In the genomic region with DNA sequence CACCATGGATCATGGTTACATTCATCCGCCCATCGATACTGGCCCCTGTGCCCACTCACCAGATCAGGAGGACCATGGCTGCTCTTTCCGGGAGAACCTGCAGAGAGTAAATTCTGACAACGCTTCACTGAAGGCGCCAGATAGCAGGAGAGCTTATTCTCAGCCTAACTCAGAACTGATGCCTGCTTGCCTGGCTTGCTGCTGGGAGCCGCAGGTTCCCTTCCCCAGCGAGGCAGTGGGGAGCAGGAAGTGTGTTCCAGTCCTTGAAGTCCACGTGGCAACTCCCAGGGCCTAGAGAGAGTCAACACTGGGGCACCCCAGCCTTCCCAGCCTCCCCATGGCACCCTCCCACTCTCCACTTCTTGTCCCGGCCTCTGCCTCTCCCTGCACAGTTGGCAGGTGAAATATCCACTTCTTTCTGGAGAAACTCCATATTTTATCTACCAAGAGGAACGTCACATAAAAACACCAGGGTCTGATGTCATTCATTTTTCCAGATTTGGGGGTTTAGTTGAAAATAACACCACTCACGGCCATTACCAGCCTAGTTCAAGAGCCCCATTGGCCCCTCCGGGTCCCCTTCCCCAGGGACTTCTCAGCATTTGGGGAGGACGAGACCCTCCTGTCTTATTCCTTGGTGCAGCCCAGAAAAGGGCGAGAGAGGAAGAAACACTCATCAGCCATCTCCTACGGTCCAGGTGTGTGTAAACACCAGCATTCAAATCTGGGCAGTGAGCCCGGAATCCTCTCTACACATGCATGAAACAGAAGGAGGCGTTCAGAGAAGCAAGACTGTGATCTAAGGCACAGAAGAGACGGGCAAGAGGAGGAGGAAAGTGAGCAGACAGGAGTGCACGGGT, we compare ENCODE assay signal across 14 cellular contexts. TPM values are rescaled to one million over a fixed set of nuclear protein-coding genes. Genes with fewer than 3 reads are reported as not detected.
A peak's percentile ranks its signal among the peaks of the same experiment; 100 is the strongest.
DNase-seq lines count a peak whose midpoint lies in the region; ATAC-seq and TF ChIP-seq lines count a peak whose summit lies in the region.
"Had no signal": no experiment of that assay in that cellular context is flagged by ENCODE, and none has a peak within 500 bp of the region (broad histone marks: within the 10 kb centered on the region; RNA-seq: fewer than 3 reads in every experiment).

No MANE protein-coding gene starts in this region.

- H3K36me3 ChIP-seq in lung (ENCODE audit: control insufficient read depth in 2 of 2, insufficient read depth in 2 of 2, low read length in 2 of 2), result no peaks in the 10 kb centered on the region

- no peak for ATAC-seq in lung (ENCODE audit: insufficient read depth, low FRiP score)
- ATAC-seq in HG03439 (IDR thresholded peaks at IDR 0.05; ENCODE audit: unreplicated experiment), result no peak
- ATAC-seq in GM19351 (IDR thresholded peaks at IDR 0.05; ENCODE audit: unreplicated experiment), result no peak
- ATAC-seq: activated naive CD4-positive, alpha-beta T cell treated with anti-CD3 and anti-CD28 coated beads, Interleukin-2, amount 50 U/mL, for 72 hours had no signal

- H3K4me3 Mint-ChIP-seq in brain, result peak overlapping the region in 4 of 5 experiments; percentile 5 to 72 (median 10)
- H3K4me3 Mint-ChIP-seq: dendritic cell treated with granulocyte-macrophage colony-stimulating factor and Interleukin-4, amounts not matched to agents 40 ng/mL and 50 ng/mL, for 4 days had no signal

- H3K9me3 Mint-ChIP-seq in brain, result peaks cover 0 to 5% (median 3%) of the 10 kb centered on the region in 5 experiments
- H3K9me3 Mint-ChIP-seq: dendritic cell treated with granulocyte-macrophage colony-stimulating factor and Interleukin-4, amounts not matched to agents 40 ng/mL and 50 ng/mL, for 4 days had no signal

- peaks cover 55% of the 10 kb centered on the region for H3K27me3 Mint-ChIP-seq in brain

- no peaks in the 10 kb centered on the region for H3K27me3 ChIP-seq in lung (ENCODE audit: control insufficient read depth, insufficient read depth)

- H3K4me3 ChIP-seq in lung, result no peak overlapping the region

- DNase-seq in D341Med (ENCODE audit: low spot score) (peak; percentile 24), NCI-H2029 treated with DMSO at 0.1 percent for 48 hours (lab: John Stamatoyannopoulos, UW) (peak; percentile 55), lung (ENCODE audit: low spot score) (peak; percentile 65), NCI-H2227 (lab: John Stamatoyannopoulos, UW; ENCODE audit: unreplicated experiment) (no peak), HuH-7.5 (ENCODE audit: low spot score) (no peak)
- DNase-seq: foreskin fibroblast, small intestine had no signal

- peak overlapping the region in 2 of 5 experiments; percentile 5 to 59 for H3K27ac Mint-ChIP-seq in brain
- H3K27ac Mint-ChIP-seq: activated naive CD4-positive, alpha-beta T cell treated with anti-CD3 and anti-CD28 coated beads, Interleukin-2, amount 50 U/mL, for 72 hours; dendritic cell treated with granulocyte-macrophage colony-stimulating factor and Interleukin-4, amounts not matched to agents 40 ng/mL and 50 ng/mL, for 4 days had no signal

- peaks cover 19% of the 10 kb centered on the region for H3K4me1 Mint-ChIP-seq in brain

- H3K36me3 Mint-ChIP-seq in brain, result peaks cover 4% of the 10 kb centered on the region

- H3K27ac ChIP-seq in lung (ENCODE audit: low read depth in 1 of 2, low read length in 1 of 2), result no peak overlapping the region

- H3K9me3 ChIP-seq in lung (ENCODE audit: control insufficient read depth in 2 of 2, insufficient read depth in 1 of 2, low read length in 1 of 2), result no peaks in the 10 kb centered on the region

- TF ChIP-seq CTCF in brain (conservative IDR thresholded peaks at IDR 0.05) (no peak), lung (IDR thresholded peaks at IDR 0.05; ENCODE audit: control extremely low read depth, extremely low read depth) (no peak)

- 70 to 82% methylated on average over 19 of the region's 19 CpGs for WGBS in lung, 2 donors

- peaks cover under 1 to 3% of the 10 kb centered on the region in 2 donors for H3K4me1 ChIP-seq in lung (ENCODE audit: control insufficient read depth in 2 of 2, insufficient read depth in 2 of 2, low read length in 2 of 2)

RNA-seq across cellular contexts. Expression of a gene that starts 3.5 kb away (rescaled TPM):
- 43.5 TPM for polyA plus RNA-seq in brain (ENCODE audit: insufficient read depth, low read depth, low replicate concordance)
- total RNA-seq in lung, result 100 to 1,000 TPM in 1 of 2 donors, 10 to 100 TPM in 1; 57.8 to 157 TPM
- polyA plus RNA-seq in lung, result 100 to 1,000 TPM in 1 of 2 donors, 10 to 100 TPM in 1; 77.2 to 142 TPM

RNA-seq across cellular contexts. Expression of a gene that starts 50.4 kb away (rescaled TPM):
- polyA plus RNA-seq in brain (ENCODE audit: insufficient read depth, low read depth, low replicate concordance), result 1.5 TPM
- 1 to 10 TPM in 1 of 2 donors, not detected in 1; 1.2 TPM for total RNA-seq in lung
- not detected for polyA plus RNA-seq in lung
- total RNA-seq: activated naive CD4-positive, alpha-beta T cell treated with anti-CD3 and anti-CD28 coated beads, Interleukin-2, amount 50 U/mL, for 72 hours; T-helper 2 cell treated with Interferon-gamma antibody and Interleukin-4, amounts not matched to agents 100 ng/mL and 5 ng/mL, for 36 hours had no signal
- polyA plus RNA-seq: neural cell had no signal

Comparison
In these comparisons a context has a peak if more than half of its experiments do, and no peak if none do; other contexts are left out.
1. DNase-seq: peak in D341Med (single experiment), NCI-H2029 treated with DMSO at 0.1 percent for 48 hours (single experiment) and lung (single experiment); none in NCI-H2227 (single experiment) and HuH-7.5 (single experiment).